8 cellular contexts compared by ENCODE assay signal in genomic region chr1:234601217-234602017, GRCh38. TPM values are rescaled to one million over a fixed set of nuclear protein-coding genes. Genes with fewer than 3 reads are reported as not detected.
A peak's percentile ranks its signal among the peaks of the same experiment; 100 is the strongest.
DNase-seq lines count a peak whose midpoint lies in the region; ATAC-seq and TF ChIP-seq lines count a peak whose summit lies in the region.

No MANE protein-coding gene starts in this region.

- H3K36me3 ChIP-seq in BE2C (peaks cover 45% of the 10 kb centered on the region), SJSA1 (peaks cover 44% of the 10 kb centered on the region), neuronal stem cell (replicated peaks in 1 of 2; ENCODE audit: control insufficient read depth in 2 of 2, insufficient read depth in 2 of 2, low read length in 2 of 2) (peaks cover 0 to 49% of the 10 kb centered on the region in 2 donors)

- H3K9ac ChIP-seq in H9 (ENCODE audit: extremely low read depth, insufficient read length, low read length) (no peak overlapping the region), neuronal stem cell (ENCODE audit: low read depth, low read length, poor library complexity) (no peak overlapping the region)

- no peaks in the 10 kb centered on the region for H4K20me1 ChIP-seq in H9 (ENCODE audit: control insufficient read depth, insufficient read depth, insufficient read length)

- H3K23me2 ChIP-seq in H9 (ENCODE audit: insufficient read length, low read depth, low read length, poor library complexity, severe bottlenecking) = peaks cover 4% of the 10 kb centered on the region

- no peak overlapping the region for H2BK20ac ChIP-seq in H9 (ENCODE audit: low read depth, low read length, poor library complexity, severe bottlenecking)

- H3K56ac ChIP-seq in H9 (ENCODE audit: insufficient read length, low read depth, low read length) = no peak overlapping the region

- H3K4me3 Mint-ChIP-seq in H9 (peak overlapping the region; percentile 58 to 77; a peak in 3 of 5 replicates), osteocyte (ENCODE audit: unreplicated experiment) (peak overlapping the region; percentile 72)
- H3K4me3 Mint-ChIP-seq in effector memory CD8-positive, alpha-beta T cell = peak overlapping the region; percentile 78 to 85

- H3K18ac ChIP-seq in H9 (ENCODE audit: insufficient read length, low read depth, low read length) (no peak overlapping the region), neuronal stem cell (ENCODE audit: low read length) (no peak overlapping the region)

- H3K79me1 ChIP-seq in H9 (ENCODE audit: insufficient read depth, low read depth, low read length, poor library complexity, severe bottlenecking) (no peaks in the 10 kb centered on the region), neuronal stem cell (ENCODE audit: low read depth, low read length) (no peaks in the 10 kb centered on the region)

- H2BK15ac ChIP-seq in H9 (ENCODE audit: low read depth, low read length) = no peak overlapping the region
- H2BK15ac ChIP-seq in neuronal stem cell (ENCODE audit: low read length) = no peak overlapping the region

- H2AK5ac ChIP-seq in H9 (ENCODE audit: insufficient read length, low read length) = no peak overlapping the region
- no peak overlapping the region for H2AK5ac ChIP-seq in neuronal stem cell (ENCODE audit: low read depth, low read length)

- H3K4me1 ChIP-seq in BE2C (peaks cover 39% of the 10 kb centered on the region), H9 (ENCODE audit: insufficient read depth, low read length) (peaks cover 3% of the 10 kb centered on the region), SJSA1 (replicated peaks) (peaks cover 68% of the 10 kb centered on the region), neuronal stem cell (ENCODE audit: control insufficient read depth in 2 of 2, insufficient read depth in 1 of 2, low read depth in 1 of 2, low read length in 2 of 2) (peaks cover 6 to 48% of the 10 kb centered on the region in 2 donors)

- H3K4ac ChIP-seq in H9 (ENCODE audit: low read depth, low read length) (no peak overlapping the region), neuronal stem cell (ENCODE audit: low read length) (no peak overlapping the region)

- H4K8ac ChIP-seq in H9 (replicated peaks; ENCODE audit: insufficient read length, low read depth, low read length) (no peak overlapping the region), neuronal stem cell (ENCODE audit: low read depth, low read length) (no peak overlapping the region)

- no peak overlapping the region for H2AFZ ChIP-seq in H9 (ENCODE audit: low read length)
- H2AFZ ChIP-seq in neuronal stem cell (ENCODE audit: low read length) = no peak overlapping the region

- H3K27me3 Mint-ChIP-seq in H9 (ENCODE audit: low read depth) (no peaks in the 10 kb centered on the region), osteocyte (ENCODE audit: unreplicated experiment) (no peaks in the 10 kb centered on the region)
- no peaks in the 10 kb centered on the region for H3K27me3 Mint-ChIP-seq in effector memory CD8-positive, alpha-beta T cell

- H3K4me2 ChIP-seq in H9 (ENCODE audit: insufficient read depth, insufficient read length, low read length) = peak overlapping the region; percentile 46
- H3K4me2 ChIP-seq in neuronal stem cell (ENCODE audit: insufficient read depth, low read length, poor library complexity, severe bottlenecking) = no peak overlapping the region

- no peak overlapping the region for H3T11ph ChIP-seq in H9 (ENCODE audit: low read length)

- ATAC-seq in effector memory CD8-positive, alpha-beta T cell (replicated peaks) = peak; percentile 47

- H3K23ac ChIP-seq in H9 (ENCODE audit: insufficient read length, low read depth, low read length) (no peak overlapping the region), neuronal stem cell (ENCODE audit: low read depth, low read length, poor library complexity) (no peak overlapping the region)

- DNase-seq in BE2C (peak; percentile 37), H9 (no peak), SJSA1 (ENCODE audit: low read depth in 1 of 2, low spot score in 2 of 2) (no peak), osteocyte (ENCODE audit: extremely low spot score, unreplicated experiment) (no peak), GOT3 (lab: John Stamatoyannopoulos, UW) (no peak), neuronal stem cell (ENCODE audit: low spot score) (no peak), mucosa of gallbladder (ENCODE audit: low spot score) (no peak)
- peak in 2 of 3 experiments; percentile 21 to 26 for DNase-seq in effector memory CD8-positive, alpha-beta T cell

- no peak overlapping the region for H4K5ac ChIP-seq in H9 (ENCODE audit: insufficient read length, low read depth, low read length)

- peak overlapping the region; percentile 75 for H3K4me3 ChIP-seq in BE2C (ENCODE audit: low read depth, low read length)
- H3K4me3 ChIP-seq in SJSA1 = no peak overlapping the region
- no peak overlapping the region for H3K4me3 ChIP-seq in neuronal stem cell (ENCODE audit: low read length in 2 of 2)

- H3K9me3 ChIP-seq in BE2C (no peaks in the 10 kb centered on the region), H9 (ENCODE audit: control insufficient read depth, low read depth, low read length) (no peaks in the 10 kb centered on the region), SJSA1 (replicated peaks) (no peaks in the 10 kb centered on the region), neuronal stem cell (replicated peaks in 1 of 2; ENCODE audit: control insufficient read depth in 2 of 2, insufficient read depth in 1 of 2, low read depth in 1 of 2, low read length in 2 of 2) (no peaks in the 10 kb centered on the region)

- H3K4me1 Mint-ChIP-seq in H9 (peaks cover 50 to 58% of the 10 kb centered on the region in 2 experiments), osteocyte (ENCODE audit: unreplicated experiment) (peaks cover 64% of the 10 kb centered on the region)
- H3K4me1 Mint-ChIP-seq in effector memory CD8-positive, alpha-beta T cell (ENCODE audit: low read depth in 2 of 2) = peaks cover 40 to 59% of the 10 kb centered on the region in 2 donors

- H3K36me3 Mint-ChIP-seq in H9 (ENCODE audit: insufficient read depth in 1 of 3, low read depth in 3 of 3) (peaks cover 7 to 28% (median 7%) of the 10 kb centered on the region in 3 experiments; a peak in 6 of 7 replicates), osteocyte (ENCODE audit: unreplicated experiment) (peaks cover 33% of the 10 kb centered on the region)
- peaks cover 58% of the 10 kb centered on the region for H3K36me3 Mint-ChIP-seq in effector memory CD8-positive, alpha-beta T cell (ENCODE audit: insufficient read depth)

- WGBS in H9 (ENCODE audit: extremely low coverage, insufficient read length, low lambda C conversion rate) = no CpG with 5 or more reads among the region's 10 CpGs
- no CpG with 5 or more reads among the region's 10 CpGs for WGBS in neuronal stem cell (ENCODE audit: extremely low coverage in 2 of 2, insufficient read length in 2 of 2, insufficient replicate concordance in 1 of 2), 2 donors

- no peak for TF ChIP-seq CTCF in BE2C (IDR thresholded peaks at IDR 0.05; ENCODE audit: low read depth, low read length)
- TF ChIP-seq CTCF in H9 (conservative IDR thresholded peaks at IDR 0.05) = no peak
- TF ChIP-seq CTCF in osteocyte (IDR thresholded peaks at IDR 0.05) = no peak

- no peak overlapping the region for H3K14ac ChIP-seq in H9 (ENCODE audit: insufficient read depth, low read length)
- H3K14ac ChIP-seq in neuronal stem cell (ENCODE audit: low read length) = no peak overlapping the region

- H2BK5ac ChIP-seq in H9 (ENCODE audit: insufficient read length, low read length) = no peak overlapping the region
- no peak overlapping the region for H2BK5ac ChIP-seq in neuronal stem cell (ENCODE audit: low read length)

- H3K27me3 ChIP-seq in BE2C (no peaks in the 10 kb centered on the region), H9 (ENCODE audit: insufficient read depth, low read length) (no peaks in the 10 kb centered on the region), SJSA1 (replicated peaks) (no peaks in the 10 kb centered on the region), neuronal stem cell (ENCODE audit: control insufficient read depth in 3 of 3, insufficient read depth in 3 of 3, low read depth in 1 of 3, low read length in 3 of 3) (no peaks in the 10 kb centered on the region)

- H3K27ac Mint-ChIP-seq in H9 = peak overlapping the region in 2 of 3 experiments; percentile 39 to 68; a peak in 2 of 7 replicates
- peak overlapping the region; percentile 85 to 88 for H3K27ac Mint-ChIP-seq in effector memory CD8-positive, alpha-beta T cell
- peak overlapping the region; percentile 91 for H3K27ac Mint-ChIP-seq in osteocyte (ENCODE audit: unreplicated experiment)

- H2BK120ac ChIP-seq in H9 (ENCODE audit: low read depth, low read length, poor library complexity, severe bottlenecking) = no peak overlapping the region
- H2BK120ac ChIP-seq in neuronal stem cell (ENCODE audit: low read depth, low read length) = no peak overlapping the region

- no peaks in the 10 kb centered on the region for H3K9me3 Mint-ChIP-seq in H9
- H3K9me3 Mint-ChIP-seq in effector memory CD8-positive, alpha-beta T cell = no peaks in the 10 kb centered on the region
- H3K9me3 Mint-ChIP-seq in osteocyte (ENCODE audit: unreplicated experiment) = no peaks in the 10 kb centered on the region

- no peak overlapping the region for H4K91ac ChIP-seq in H9 (ENCODE audit: insufficient read length, low read depth, low read length)
- no peak overlapping the region for H4K91ac ChIP-seq in neuronal stem cell (ENCODE audit: low read depth, low read length, poor library complexity)

- H2BK12ac ChIP-seq in H9 (ENCODE audit: insufficient read length, low read depth, low read length) (no peak overlapping the region), neuronal stem cell (ENCODE audit: low read length) (no peak overlapping the region)

- peaks cover 20% of the 10 kb centered on the region; the same call in 1 of the 2 replicates for H3K79me2 ChIP-seq in H9 (ENCODE audit: insufficient read depth, low read length)

- H3K27ac ChIP-seq in H9 (ENCODE audit: insufficient read length, low read depth, low read length) (no peak overlapping the region), SJSA1 (peak overlapping the region; percentile 88), neuronal stem cell (replicated peaks; ENCODE audit: low read length) (no peak overlapping the region)

RNA-seq across cellular contexts. Expression of gene IRF2BP2, which starts 8.6 kb away (rescaled TPM):
- 199 TPM for polyA plus RNA-seq in BE2C (2012; ENCODE audit: insufficient read depth, insufficient read length, low read depth)
- total RNA-seq in H9 (2021) = 80.2 and 80.3 TPM in 2 replicates
- 42.1 and 60.8 TPM in 2 replicates for total RNA-seq in SJSA1 (2014; rRNA removed; shearing (Covaris generic))
- total RNA-seq in osteocyte = 154 and 170 TPM in 2 replicates
- polyA plus RNA-seq in neuronal stem cell (2013, experiment 1 of 2) = 28.8 TPM
- polyA plus RNA-seq in neuronal stem cell (2013, experiment 2 of 2) = 29.3 TPM
- total RNA-seq in mucosa of gallbladder = 231 TPM

Comparison
In these comparisons a context has a peak if more than half of its experiments do, and no peak if none do; other contexts are left out.
1. DNase-seq: peak in BE2C (single experiment) and effector memory CD8-positive, alpha-beta T cell (2 of 3); none in H9 (single experiment), SJSA1 (0 of 2), osteocyte (single experiment), GOT3 (single experiment), neuronal stem cell (single experiment) and mucosa of gallbladder (single experiment).
2. Peak in every context shown above with its lines, with median percentiles within 50 percentile points of each other: H3K27ac Mint-ChIP-seq and H3K4me3 Mint-ChIP-seq.